2 cellular contexts compared by ENCODE assay signal in genomic region chr17:76924345-76925332, GRCh38.
A peak's percentile ranks its signal among the peaks of the same experiment; 100 is the strongest.
TF ChIP-seq lines count a peak whose summit lies in the region.

No MANE protein-coding gene starts in this region.

TF ChIP-seq in HEK293, 187 proteins besides CTCF, POLR2A, EP300 and RAD21 (continued from another document):
- TF ChIP-seq HIC1 (tag by site-specific recombination; IDR thresholded peaks at IDR 0.05), result 0 out of 2 replicates have a peak, but pooled peaks have one; percentile 19
TF ChIP-seq in HEK293: peak in this region for 1.

TF ChIP-seq in SK-N-SH, 30 proteins besides CTCF, POLR2A, EP300 and RAD21 (continued from another document):
- TF ChIP-seq ZBTB33 (IDR thresholded peaks at IDR 0.05; ENCODE audit: borderline replicate concordance, low read depth) (no peak), POLR2AphosphoS5 (IDR thresholded peaks at IDR 0.05; ENCODE audit: low read depth, low read length) (no peak), RCOR1 (IDR thresholded peaks at IDR 0.05; ENCODE audit: low read length) (no peak), RXRA (IDR thresholded peaks at IDR 0.05; ENCODE audit: borderline replicate concordance, low read depth) (no peak)
